In genomic region chr4:137968956-137969709, GRCh38 we compare ENCODE assay signal across 27 cellular contexts.
DNase-seq lines count a peak whose midpoint lies in the region; FAIRE-seq and TF ChIP-seq lines count a peak whose summit lies in the region.
"Had no signal": no experiment of that assay in that cellular context is flagged by ENCODE, and none has a peak within 500 bp of the region (broad histone marks: within the 10 kb centered on the region; RNA-seq: fewer than 3 reads in every experiment).

No MANE protein-coding gene starts in this region.

- H3K27me3 Mint-ChIP-seq in MCF 10A (ENCODE audit: insufficient read depth, unreplicated experiment), result no peaks in the 10 kb centered on the region
- no peaks in the 10 kb centered on the region for H3K27me3 Mint-ChIP-seq in activated CD4-positive, alpha-beta T cell treated with anti-CD3 and anti-CD28 coated beads, Interleukin-2, amount 10 ng/mL, durations not matched to agents 7 days and 5 days
- H3K27me3 Mint-ChIP-seq: activated CD4-positive, alpha-beta T cell treated with anti-CD3 and anti-CD28 coated beads for 36 hours; activated CD8-positive, alpha-beta memory T cell treated with anti-CD3 and anti-CD28 coated beads, Interleukin-2, amount 10 ng/mL, durations not matched to agents 7 days and 5 days; activated naive CD8-positive, alpha-beta T cell treated with anti-CD3 and anti-CD28 coated beads, Interleukin-2, amount 50 U/mL, for 24 hours had no signal

- TF ChIP-seq CTCF in MCF 10A (IDR thresholded peaks at IDR 0.05; ENCODE audit: unreplicated experiment) (no peak), breast epithelium (IDR thresholded peaks at IDR 0.05) (no peak), fibroblast of pulmonary artery (IDR thresholded peaks at IDR 0.05; ENCODE audit: low read length, missing control alignments) (no peak)

- no peak overlapping the region for H3K4me3 ChIP-seq in breast epithelium
- H3K4me3 ChIP-seq in fibroblast of pulmonary artery (replicated peaks; ENCODE audit: low read depth, low read length), result no peak overlapping the region
- H3K4me3 ChIP-seq: esophagus muscularis mucosa, skin epidermis, uterus had no signal

- H3K36me3 Mint-ChIP-seq in MCF 10A (ENCODE audit: insufficient read depth, unreplicated experiment), result no peaks in the 10 kb centered on the region
- H3K36me3 Mint-ChIP-seq in activated CD4-positive, alpha-beta T cell treated with anti-CD3 and anti-CD28 coated beads, Interleukin-2, amount 10 ng/mL, durations not matched to agents 7 days and 5 days (ENCODE audit: low read depth), result no peaks in the 10 kb centered on the region
- H3K36me3 Mint-ChIP-seq: activated CD8-positive, alpha-beta memory T cell treated with anti-CD3 and anti-CD28 coated beads, Interleukin-2, amount 10 ng/mL, durations not matched to agents 7 days and 5 days; CD14-positive monocyte had no signal

- H3K4me1 Mint-ChIP-seq in MCF 10A (ENCODE audit: insufficient read depth, unreplicated experiment), result peaks cover 15% of the 10 kb centered on the region
- no peaks in the 10 kb centered on the region for H3K4me1 Mint-ChIP-seq in activated CD4-positive, alpha-beta T cell treated with anti-CD3 and anti-CD28 coated beads, Interleukin-2, amount 10 ng/mL, durations not matched to agents 7 days and 5 days
- H3K4me1 Mint-ChIP-seq: activated CD4-positive, alpha-beta T cell treated with anti-CD3 and anti-CD28 coated beads for 36 hours; activated CD8-positive, alpha-beta memory T cell treated with anti-CD3 and anti-CD28 coated beads, Interleukin-2, amount 10 ng/mL, durations not matched to agents 7 days and 5 days; activated naive CD8-positive, alpha-beta T cell treated with anti-CD3 and anti-CD28 coated beads, Interleukin-2, amount 50 U/mL, for 24 hours; CD14-positive monocyte; nephron had no signal

- no TSS peak for BruUV-seq in MCF 10A (replicated peaks; lab: Mats Ljungman, UMichigan)

- no peak for FAIRE-seq in urothelium cell line (lab: Jason Lieb, UNC)

- no peaks in the 10 kb centered on the region for H3K4me1 ChIP-seq in breast epithelium
- H3K4me1 ChIP-seq: esophagus muscularis mucosa, uterus had no signal

- no peaks in the 10 kb centered on the region for H3K27me3 ChIP-seq in breast epithelium
- H3K27me3 ChIP-seq: esophagus muscularis mucosa, uterus had no signal

- H3K36me3 ChIP-seq in breast epithelium, result no peaks in the 10 kb centered on the region
- H3K36me3 ChIP-seq: esophagus muscularis mucosa, uterus had no signal

- DNase-seq in MCF 10A (ENCODE audit: unreplicated experiment), result no peak
- DNase-seq in breast epithelium (ENCODE audit: low spot score in 2 of 2), result no peak
- peak; percentile 29 for DNase-seq in astrocyte of the hippocampus (ENCODE audit: low read depth, low spot score)
- DNase-seq in fibroblast of pulmonary artery (ENCODE audit: low read depth), result peak; percentile 74
- DNase-seq in stromal cell of bone marrow (ENCODE audit: low read depth), result peak; percentile 24
- no peak for DNase-seq in activated CD4-positive, alpha-beta T cell treated with anti-CD3 and anti-CD28 coated beads, Interleukin-2, amount 10 ng/mL, durations not matched to agents 7 days and 5 days
- DNase-seq in urothelium cell line (ENCODE audit: low spot score), result no peak
- no peak for DNase-seq in stimulated activated naive CD4-positive, alpha-beta T cell (lab: John Stamatoyannopoulos, UW)
- DNase-seq: 8988T; activated CD4-positive, alpha-beta T cell treated with anti-CD3 and anti-CD28 coated beads for 36 hours; activated CD8-positive, alpha-beta memory T cell treated with anti-CD3 and anti-CD28 coated beads, Interleukin-2, amount 10 ng/mL, durations not matched to agents 7 days and 5 days; activated naive CD8-positive, alpha-beta T cell treated with anti-CD3 and anti-CD28 coated beads, Interleukin-2, amount 50 U/mL, for 24 hours; caudate nucleus; hippocampal formation; NCI-H1048; NCI-H2029; NCI-H446 treated with DMSO at 0.1 percent for 48 hours; NK-92 treated with Interleukin-12 subunit alpha and Interleukin-12 subunit beta, amount 100 ng/mL, for 24 hours; stimulated activated CD4-positive, alpha-beta T cell treated with anti-CD3 and anti-CD28 coated beads, Interleukin-4, amount 100 ng/mL, for 1 hour; T1000; uterus had no signal

- peaks cover 17% of the 10 kb centered on the region for H3K9me3 Mint-ChIP-seq in MCF 10A (ENCODE audit: unreplicated experiment)
- peaks cover 6% of the 10 kb centered on the region for H3K9me3 Mint-ChIP-seq in activated CD4-positive, alpha-beta T cell treated with anti-CD3 and anti-CD28 coated beads, Interleukin-2, amount 10 ng/mL, durations not matched to agents 7 days and 5 days
- H3K9me3 Mint-ChIP-seq: nephron had no signal

- CTCF ChIA-PET in MCF 10A (lab: Yijun Ruan, JAX), result interaction anchor here (0.6 to 1.2 kb wide), 2 partner anchors 67 to 1489 kb away, joined by 3 to 4 read pairs; no protein-coding TSS in a partner anchor
- CTCF ChIA-PET in activated CD4-positive, alpha-beta T cell treated with anti-CD3 and anti-CD28 coated beads, Interleukin-2, amount 10 ng/mL, durations not matched to agents 7 days and 5 days (lab: Charles Lee), result no interaction called here

- H3K4me3 Mint-ChIP-seq in MCF 10A (ENCODE audit: unreplicated experiment), result no peak overlapping the region
- no peak overlapping the region for H3K4me3 Mint-ChIP-seq in activated CD4-positive, alpha-beta T cell treated with anti-CD3 and anti-CD28 coated beads, Interleukin-2, amount 10 ng/mL, durations not matched to agents 7 days and 5 days
- H3K4me3 Mint-ChIP-seq: activated CD4-positive, alpha-beta T cell treated with anti-CD3 and anti-CD28 coated beads for 36 hours; activated CD8-positive, alpha-beta memory T cell treated with anti-CD3 and anti-CD28 coated beads, Interleukin-2, amount 10 ng/mL, durations not matched to agents 7 days and 5 days; activated naive CD8-positive, alpha-beta T cell treated with anti-CD3 and anti-CD28 coated beads, Interleukin-2, amount 50 U/mL, for 24 hours; CD14-positive monocyte; nephron had no signal

- no peak overlapping the region for H3K27ac ChIP-seq in breast epithelium
- H3K27ac ChIP-seq: esophagus muscularis mucosa, KMS-11, skin epidermis, uterus had no signal

- POLR2A ChIA-PET in MCF 10A (lab: Yijun Ruan, JAX), result no interaction called here
- POLR2A ChIA-PET in activated CD4-positive, alpha-beta T cell treated with anti-CD3 and anti-CD28 coated beads, Interleukin-2, amount 10 ng/mL, durations not matched to agents 7 days and 5 days (lab: Charles Lee), result no interaction called here

- peak overlapping the region; percentile 28 for H3K27ac Mint-ChIP-seq in MCF 10A (ENCODE audit: low read depth, unreplicated experiment)
- H3K27ac Mint-ChIP-seq in activated CD4-positive, alpha-beta T cell treated with anti-CD3 and anti-CD28 coated beads, Interleukin-2, amount 10 ng/mL, durations not matched to agents 7 days and 5 days, result no peak overlapping the region
- H3K27ac Mint-ChIP-seq: activated CD4-positive, alpha-beta T cell treated with anti-CD3 and anti-CD28 coated beads for 36 hours; activated CD8-positive, alpha-beta memory T cell treated with anti-CD3 and anti-CD28 coated beads, Interleukin-2, amount 10 ng/mL, durations not matched to agents 7 days and 5 days; activated naive CD8-positive, alpha-beta T cell treated with anti-CD3 and anti-CD28 coated beads, Interleukin-2, amount 50 U/mL, for 24 hours; activated T-helper 2 cell treated with anti-CD3 and anti-CD28 coated beads, Interferon-gamma antibody, Interleukin-2, Interleukin-4, amounts not matched to agents 10 μg/mL and 5 μg/mL and 100 μg/mL, durations not matched to agents 14 hours and 24 hours and 36 hours; CD14-positive monocyte; nephron had no signal

- TF ChIP-seq POLR2A in breast epithelium (IDR thresholded peaks at IDR 0.05), result no peak

- no peaks in the 10 kb centered on the region for H3K9me3 ChIP-seq in breast epithelium
- H3K9me3 ChIP-seq: esophagus muscularis mucosa, uterus had no signal

- intact Hi-C loops in MCF 10A (cut with micrococcal nuclease) (no loop called here), breast epithelium (cut with DNase I; ENCODE audit: low total_unique reads) (no loop called here)

Comparison
In these comparisons a context has a peak if more than half of its experiments do, and no peak if none do; other contexts are left out.
1. DNase-seq: peak in astrocyte of the hippocampus (single experiment), fibroblast of pulmonary artery (single experiment) and stromal cell of bone marrow (single experiment); none in MCF 10A (single experiment), breast epithelium (0 of 2), activated CD4-positive, alpha-beta T cell treated with anti-CD3 and anti-CD28 coated beads, Interleukin-2, amount 10 ng/mL, durations not matched to agents 7 days and 5 days (single experiment), urothelium cell line (single experiment) and stimulated activated naive CD4-positive, alpha-beta T cell (0 of 6).